Comparison of ENCODE assay signal across 3 cellular contexts in the genomic region with DNA sequence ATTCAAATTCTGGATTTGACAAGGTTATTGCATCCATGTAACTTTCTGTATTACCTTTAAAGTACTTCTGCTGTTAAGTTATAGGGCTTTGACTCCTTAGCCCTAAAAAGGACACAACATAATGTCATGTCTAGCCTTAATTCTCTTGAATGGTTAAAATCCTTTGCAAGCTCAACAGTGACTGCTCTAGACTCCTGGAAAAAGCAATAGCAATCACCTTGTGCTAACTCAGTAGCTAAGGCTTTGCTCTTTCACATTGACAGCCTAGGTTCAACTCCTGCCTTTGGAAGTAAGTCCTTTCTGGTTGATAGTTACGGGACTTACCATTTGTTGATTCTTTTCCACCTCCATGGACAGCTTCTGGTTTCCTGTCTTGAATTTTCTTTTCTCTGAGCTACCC.
TF ChIP-seq lines count a peak whose summit lies in the region.

No MANE protein-coding gene starts in this region.

TF ChIP-seq in GM12891, 5 proteins besides CTCF, POLR2A, EP300 and RAD21:
- TF ChIP-seq POLR2AphosphoS5 (IDR thresholded peaks at IDR 0.05; ENCODE audit: low read depth, low read length) (no peak), PAX5 (IDR thresholded peaks at IDR 0.05; ENCODE audit: insufficient read depth, low read length, severe bottlenecking) (no peak), POU2F2 (IDR thresholded peaks at IDR 0.05; ENCODE audit: low read depth, low read length) (no peak), SPI1 (IDR thresholded peaks at IDR 0.05; ENCODE audit: low read depth, low read length) (no peak), TAF1 (IDR thresholded peaks at IDR 0.05; ENCODE audit: low read depth, low read length) (no peak)
TF ChIP-seq in GM12891: peak in this region for 0.

TF ChIP-seq in WTC11, 78 proteins besides CTCF, POLR2A, EP300 and RAD21:
- TF ChIP-seq ATF1 (CRISPR knock-in tag; IDR thresholded peaks at IDR 0.05) (no peak), FOXJ3 (CRISPR knock-in tag; IDR thresholded peaks at IDR 0.05; ENCODE audit: borderline replicate concordance) (no peak), ZNF423 (CRISPR knock-in tag; IDR thresholded peaks at IDR 0.05) (no peak), SMAD4 (CRISPR knock-in tag; IDR thresholded peaks at IDR 0.05) (no peak), TEAD1 (CRISPR knock-in tag; IDR thresholded peaks at IDR 0.05) (no peak), GABPB1 (CRISPR knock-in tag; IDR thresholded peaks at IDR 0.05) (no peak), NR2C2 (CRISPR knock-in tag; IDR thresholded peaks at IDR 0.05) (no peak), RELA (CRISPR knock-in tag; IDR thresholded peaks at IDR 0.05; ENCODE audit: borderline replicate concordance) (no peak), ZBTB21 (CRISPR knock-in tag; IDR thresholded peaks at IDR 0.05; ENCODE audit: borderline replicate concordance) (no peak), ETV6 (CRISPR knock-in tag; IDR thresholded peaks at IDR 0.05) (no peak), MYBL2 (CRISPR knock-in tag; IDR thresholded peaks at IDR 0.05) (no peak), EMX1 (CRISPR knock-in tag; IDR thresholded peaks at IDR 0.05) (no peak)
- TF ChIP-seq, protein P1, sequence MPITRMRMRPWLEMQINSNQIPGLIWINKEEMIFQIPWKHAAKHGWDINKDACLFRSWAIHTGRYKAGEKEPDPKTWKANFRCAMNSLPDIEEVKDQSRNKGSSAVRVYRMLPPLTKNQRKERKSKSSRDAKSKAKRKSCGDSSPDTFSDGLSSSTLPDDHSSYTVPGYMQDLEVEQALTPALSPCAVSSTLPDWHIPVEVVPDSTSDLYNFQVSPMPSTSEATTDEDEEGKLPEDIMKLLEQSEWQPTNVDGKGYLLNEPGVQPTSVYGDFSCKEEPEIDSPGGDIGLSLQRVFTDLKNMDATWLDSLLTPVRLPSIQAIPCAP (CRISPR knock-in tag; IDR thresholded peaks at IDR 0.05), result no peak
- TF ChIP-seq, protein P2, sequence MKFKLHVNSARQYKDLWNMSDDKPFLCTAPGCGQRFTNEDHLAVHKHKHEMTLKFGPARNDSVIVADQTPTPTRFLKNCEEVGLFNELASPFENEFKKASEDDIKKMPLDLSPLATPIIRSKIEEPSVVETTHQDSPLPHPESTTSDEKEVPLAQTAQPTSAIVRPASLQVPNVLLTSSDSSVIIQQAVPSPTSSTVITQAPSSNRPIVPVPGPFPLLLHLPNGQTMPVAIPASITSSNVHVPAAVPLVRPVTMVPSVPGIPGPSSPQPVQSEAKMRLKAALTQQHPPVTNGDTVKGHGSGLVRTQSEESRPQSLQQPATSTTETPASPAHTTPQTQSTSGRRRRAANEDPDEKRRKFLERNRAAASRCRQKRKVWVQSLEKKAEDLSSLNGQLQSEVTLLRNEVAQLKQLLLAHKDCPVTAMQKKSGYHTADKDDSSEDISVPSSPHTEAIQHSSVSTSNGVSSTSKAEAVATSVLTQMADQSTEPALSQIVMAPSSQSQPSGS (CRISPR knock-in tag; IDR thresholded peaks at IDR 0.05; ENCODE audit: borderline replicate concordance, low read depth), result no peak
- TF ChIP-seq, protein P3, sequence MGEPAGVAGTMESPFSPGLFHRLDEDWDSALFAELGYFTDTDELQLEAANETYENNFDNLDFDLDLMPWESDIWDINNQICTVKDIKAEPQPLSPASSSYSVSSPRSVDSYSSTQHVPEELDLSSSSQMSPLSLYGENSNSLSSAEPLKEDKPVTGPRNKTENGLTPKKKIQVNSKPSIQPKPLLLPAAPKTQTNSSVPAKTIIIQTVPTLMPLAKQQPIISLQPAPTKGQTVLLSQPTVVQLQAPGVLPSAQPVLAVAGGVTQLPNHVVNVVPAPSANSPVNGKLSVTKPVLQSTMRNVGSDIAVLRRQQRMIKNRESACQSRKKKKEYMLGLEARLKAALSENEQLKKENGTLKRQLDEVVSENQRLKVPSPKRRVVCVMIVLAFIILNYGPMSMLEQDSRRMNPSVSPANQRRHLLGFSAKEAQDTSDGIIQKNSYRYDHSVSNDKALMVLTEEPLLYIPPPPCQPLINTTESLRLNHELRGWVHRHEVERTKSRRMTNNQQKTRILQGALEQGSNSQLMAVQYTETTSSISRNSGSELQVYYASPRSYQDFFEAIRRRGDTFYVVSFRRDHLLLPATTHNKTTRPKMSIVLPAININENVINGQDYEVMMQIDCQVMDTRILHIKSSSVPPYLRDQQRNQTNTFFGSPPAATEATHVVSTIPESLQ (CRISPR knock-in tag; IDR thresholded peaks at IDR 0.05), result no peak
- TF ChIP-seq, protein P4, sequence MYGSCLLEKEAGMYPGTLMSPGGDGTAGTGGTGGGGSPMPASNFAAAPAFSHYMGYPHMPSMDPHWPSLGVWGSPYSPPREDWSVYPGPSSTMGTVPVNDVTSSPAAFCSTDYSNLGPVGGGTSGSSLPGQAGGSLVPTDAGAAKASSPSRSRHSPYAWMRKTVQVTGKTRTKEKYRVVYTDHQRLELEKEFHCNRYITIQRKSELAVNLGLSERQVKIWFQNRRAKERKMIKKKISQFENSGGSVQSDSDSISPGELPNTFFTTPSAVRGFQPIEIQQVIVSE (CRISPR knock-in tag; IDR thresholded peaks at IDR 0.05; ENCODE audit: borderline replicate concordance), result no peak
- TF ChIP-seq, protein P5, sequence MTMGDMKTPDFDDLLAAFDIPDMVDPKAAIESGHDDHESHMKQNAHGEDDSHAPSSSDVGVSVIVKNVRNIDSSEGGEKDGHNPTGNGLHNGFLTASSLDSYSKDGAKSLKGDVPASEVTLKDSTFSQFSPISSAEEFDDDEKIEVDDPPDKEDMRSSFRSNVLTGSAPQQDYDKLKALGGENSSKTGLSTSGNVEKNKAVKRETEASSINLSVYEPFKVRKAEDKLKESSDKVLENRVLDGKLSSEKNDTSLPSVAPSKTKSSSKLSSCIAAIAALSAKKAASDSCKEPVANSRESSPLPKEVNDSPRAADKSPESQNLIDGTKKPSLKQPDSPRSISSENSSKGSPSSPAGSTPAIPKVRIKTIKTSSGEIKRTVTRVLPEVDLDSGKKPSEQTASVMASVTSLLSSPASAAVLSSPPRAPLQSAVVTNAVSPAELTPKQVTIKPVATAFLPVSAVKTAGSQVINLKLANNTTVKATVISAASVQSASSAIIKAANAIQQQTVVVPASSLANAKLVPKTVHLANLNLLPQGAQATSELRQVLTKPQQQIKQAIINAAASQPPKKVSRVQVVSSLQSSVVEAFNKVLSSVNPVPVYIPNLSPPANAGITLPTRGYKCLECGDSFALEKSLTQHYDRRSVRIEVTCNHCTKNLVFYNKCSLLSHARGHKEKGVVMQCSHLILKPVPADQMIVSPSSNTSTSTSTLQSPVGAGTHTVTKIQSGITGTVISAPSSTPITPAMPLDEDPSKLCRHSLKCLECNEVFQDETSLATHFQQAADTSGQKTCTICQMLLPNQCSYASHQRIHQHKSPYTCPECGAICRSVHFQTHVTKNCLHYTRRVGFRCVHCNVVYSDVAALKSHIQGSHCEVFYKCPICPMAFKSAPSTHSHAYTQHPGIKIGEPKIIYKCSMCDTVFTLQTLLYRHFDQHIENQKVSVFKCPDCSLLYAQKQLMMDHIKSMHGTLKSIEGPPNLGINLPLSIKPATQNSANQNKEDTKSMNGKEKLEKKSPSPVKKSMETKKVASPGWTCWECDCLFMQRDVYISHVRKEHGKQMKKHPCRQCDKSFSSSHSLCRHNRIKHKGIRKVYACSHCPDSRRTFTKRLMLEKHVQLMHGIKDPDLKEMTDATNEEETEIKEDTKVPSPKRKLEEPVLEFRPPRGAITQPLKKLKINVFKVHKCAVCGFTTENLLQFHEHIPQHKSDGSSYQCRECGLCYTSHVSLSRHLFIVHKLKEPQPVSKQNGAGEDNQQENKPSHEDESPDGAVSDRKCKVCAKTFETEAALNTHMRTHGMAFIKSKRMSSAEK (CRISPR knock-in tag; IDR thresholded peaks at IDR 0.05; ENCODE audit: borderline replicate concordance), result no peak

TF ChIP-seq in H1, 55 proteins besides CTCF, POLR2A, EP300 and RAD21:
- TF ChIP-seq POU5F1 (IDR thresholded peaks at IDR 0.05; ENCODE audit: low read depth, low read length) (no peak), SIRT6 (IDR thresholded peaks at IDR 0.05; ENCODE audit: low read length) (no peak), HDAC2 (IDR thresholded peaks at IDR 0.05; ENCODE audit: borderline replicate concordance in 1 of 2, low read depth in 2 of 2, low read length in 2 of 2) (no peak), SUZ12 (IDR thresholded peaks at IDR 0.05; ENCODE audit: low read length) (no peak), TBP (IDR thresholded peaks at IDR 0.05; ENCODE audit: low read depth, low read length) (peak; percentile 74), TAF1 (IDR thresholded peaks at IDR 0.05; ENCODE audit: low read depth, low read length) (no peak)
